In the genomic region with DNA sequence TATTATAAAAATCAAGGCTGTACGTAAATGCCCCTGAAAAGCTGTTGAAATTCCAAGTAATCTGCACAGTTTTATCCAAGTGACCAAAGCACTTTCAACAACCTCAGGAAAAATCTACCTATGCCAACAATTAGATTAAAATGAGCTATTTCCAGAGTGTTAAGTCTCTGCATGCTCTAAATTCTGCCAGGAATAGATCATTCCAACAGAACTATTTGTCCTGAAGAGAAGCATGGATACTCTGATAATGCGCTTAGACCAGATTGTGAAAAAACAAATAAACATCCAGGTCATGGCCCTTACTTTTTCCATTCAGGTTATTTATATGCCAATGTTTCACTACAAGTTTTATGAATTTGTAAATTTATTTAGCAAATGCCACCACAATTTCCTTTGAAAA, we compare ENCODE assay signal across 14 cellular contexts. TPM values are rescaled to one million over a fixed set of nuclear protein-coding genes. Genes with fewer than 3 reads are reported as not detected.
DNase-seq lines count a peak whose midpoint lies in the region; ATAC-seq and TF ChIP-seq lines count a peak whose summit lies in the region.
"Had no signal": no experiment of that assay in that cellular context is flagged by ENCODE, and none has a peak within 500 bp of the region (broad histone marks: within the 10 kb centered on the region; RNA-seq: fewer than 3 reads in every experiment).

No MANE protein-coding gene starts in this region.

- H3K4me1 ChIP-seq in heart left ventricle, result peaks cover 0 to 9% (median 0%) of the 10 kb centered on the region in 12 donors

- no peak for TF ChIP-seq POLR2A in heart left ventricle (IDR thresholded peaks at IDR 0.05)

- H3K4me3 ChIP-seq in heart left ventricle, result no peak overlapping the region
- H3K4me3 ChIP-seq: BLaER1 had no signal

- no peak for DNase-seq in Right ventricle myocardium inferior (ENCODE audit: missing footprints)
- DNase-seq in cardiac septum (ENCODE audit: low spot score), result no peak
- DNase-seq in heart left ventricle, result no peak
- no peak for DNase-seq in left lobe of liver (ENCODE audit: low spot score)
- no peak for DNase-seq in iPS-NIHi11 (ENCODE audit: low spot score)
- DNase-seq: 8988T; CD4-positive, alpha-beta memory T cell; DMS153; DMS79; GDM1; H9 had no signal

- H3K9me3 ChIP-seq in heart left ventricle, result no peaks in the 10 kb centered on the region
- H3K9me3 ChIP-seq: BLaER1 had no signal

- H3K27ac ChIP-seq in heart left ventricle, result peak overlapping the region in 4 of 12 donors; percentile 22 to 64 (median 39)
- H3K27ac ChIP-seq: BLaER1 had no signal

- intact Hi-C loops in Right ventricle myocardium inferior (cut with DNase I) (no loop called here), cardiac septum (cut with DNase I) (no loop called here), heart left ventricle (cut with DNase I) (no loop called here)

- H3K36me3 ChIP-seq in heart left ventricle, result no peaks in the 10 kb centered on the region
- H3K36me3 ChIP-seq: BLaER1 had no signal

- WGBS in heart left ventricle, 4 donors, result 51 to 64% (median 60%) methylated on average over 2 of the region's 2 CpGs

- TF ChIP-seq CTCF in heart left ventricle (IDR thresholded peaks at IDR 0.05), result no peak

- H3K27me3 ChIP-seq in heart left ventricle, result no peaks in the 10 kb centered on the region
- H3K27me3 ChIP-seq: BLaER1 had no signal

- peak; percentile 44 for ATAC-seq in Right ventricle myocardium inferior
- ATAC-seq in heart left ventricle, result peak; percentile 59 to 88 (median 72)
- ATAC-seq in left lobe of liver, result peak; percentile 76
- ATAC-seq in GM19395 (IDR thresholded peaks at IDR 0.05; ENCODE audit: unreplicated experiment), result no peak
- no peak for ATAC-seq in GM21737 (IDR thresholded peaks at IDR 0.05; ENCODE audit: unreplicated experiment)

RNA-seq across cellular contexts. Expression of a gene that starts 59.1 kb away (rescaled TPM):
- total RNA-seq in Right ventricle myocardium inferior (66.4 TPM), cardiac septum (117 TPM), heart left ventricle (100 to 1,000 TPM in 7 of 9 donors, 10 to 100 TPM in 2; 78.3 to 169 (median 106) TPM), left lobe of liver (12.3 TPM)
- polyA plus RNA-seq in heart left ventricle, result 10 to 100 TPM; 18.4 to 26.0 TPM

Comparison
In these comparisons a context has a peak if more than half of its experiments do, and no peak if none do; other contexts are left out.
1. ATAC-seq: peak in Right ventricle myocardium inferior (single experiment), heart left ventricle (4 of 4) and left lobe of liver (single experiment); none in GM19395 (single experiment) and GM21737 (single experiment).